ENCODE assay signal across 9 cellular contexts in the genomic region with DNA sequence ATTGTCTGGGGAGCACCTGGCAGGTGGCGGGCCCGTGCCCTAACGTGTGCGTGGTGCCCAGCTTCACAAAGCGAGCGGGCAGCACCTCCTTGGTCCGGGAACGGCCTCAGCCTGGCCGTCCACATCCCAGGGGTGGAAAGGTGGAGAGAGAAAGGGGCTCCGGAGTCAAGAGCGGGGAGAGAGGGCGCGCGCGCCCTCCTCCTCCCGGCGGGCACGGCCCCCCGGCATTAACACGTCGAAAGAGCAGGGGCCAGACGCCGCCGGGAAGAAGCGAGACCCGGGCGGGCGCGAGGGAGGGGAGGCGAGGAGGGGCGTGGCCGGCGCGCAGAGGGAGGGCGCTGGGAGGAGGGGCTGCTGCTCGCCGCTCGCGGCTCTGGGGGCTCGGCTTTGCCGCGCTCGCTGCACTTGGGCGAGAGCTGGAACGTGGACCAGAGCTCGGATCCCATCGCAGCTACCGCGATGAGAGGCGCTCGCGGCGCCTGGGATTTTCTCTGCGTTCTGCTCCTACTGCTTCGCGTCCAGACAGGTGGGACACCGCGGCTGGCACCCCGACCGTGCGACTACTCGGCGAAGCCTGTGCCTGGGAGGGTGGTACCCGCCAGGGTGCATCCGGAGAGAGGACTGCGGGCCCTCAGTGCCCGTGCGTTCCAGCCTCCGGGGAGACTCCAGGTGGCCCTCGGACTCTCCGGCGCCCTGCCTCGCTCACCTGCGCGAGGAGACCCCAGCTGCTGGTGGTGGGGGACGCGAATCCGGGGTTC. TPM values are rescaled to one million over a fixed set of nuclear protein-coding genes. Genes with fewer than 3 reads are reported as not detected.
A peak's percentile ranks its signal among the peaks of the same experiment; 100 is the strongest.
DNase-seq lines count a peak whose midpoint lies in the region; ATAC-seq lines count a peak whose summit lies in the region.
"Had no signal": no experiment of that assay in that cellular context is flagged by ENCODE, and none has a peak within 500 bp of the region (broad histone marks: within the 10 kb centered on the region; RNA-seq: fewer than 3 reads in every experiment).

A gene (plus strand): TSS at position 402 of the 758 bp plus-strand sequence. CDS start 58 bp downstream, at position 460.

- peak within 1 kb of the TSS; percentile 45 for H3K27ac ChIP-seq in urinary bladder (ENCODE audit: low read depth)

- H3K27ac Mint-ChIP-seq in T-helper 1 cell treated with Interleukin-12 subunit alpha and Interleukin-12 subunit beta and Interleukin-4 antibody, amounts not matched to agents 30 μg/mL and 1 μg/mL, for 36 hours: no peak within 1 kb of the TSS
- no peak within 1 kb of the TSS for H3K27ac Mint-ChIP-seq in activated T-cell treated with anti-CD3 and anti-CD28 coated beads, Interleukin-2, amount 50 U/mL, for 24 hours
- peak within 1 kb of the TSS in 1 of 10 donors; percentile 11 for H3K27ac Mint-ChIP-seq in naive thymus-derived CD8-positive, alpha-beta T cell

- no peaks in the 10 kb centered on the region for H3K4me1 ChIP-seq in urinary bladder (ENCODE audit: insufficient read depth)

- peak within 1 kb of the TSS; percentile 64 for H3K4me3 Mint-ChIP-seq in T-helper 1 cell treated with Interleukin-12 subunit alpha and Interleukin-12 subunit beta and Interleukin-4 antibody, amounts not matched to agents 30 μg/mL and 1 μg/mL, for 36 hours
- H3K4me3 Mint-ChIP-seq in activated T-cell treated with anti-CD3 and anti-CD28 coated beads, Interleukin-2, amount 50 U/mL, for 24 hours: peak within 1 kb of the TSS; percentile 73
- peak within 1 kb of the TSS; percentile 55 to 86 (median 83) for H3K4me3 Mint-ChIP-seq in naive thymus-derived CD8-positive, alpha-beta T cell

- POLR2A ChIA-PET in naive thymus-derived CD8-positive, alpha-beta T cell (lab: Charles Lee): no interaction called here

- peaks cover 75% of the 10 kb centered on the region for H3K27me3 Mint-ChIP-seq in T-helper 1 cell treated with Interleukin-12 subunit alpha and Interleukin-12 subunit beta and Interleukin-4 antibody, amounts not matched to agents 30 μg/mL and 1 μg/mL, for 36 hours (ENCODE audit: low read depth)
- H3K27me3 Mint-ChIP-seq in activated T-cell treated with anti-CD3 and anti-CD28 coated beads, Interleukin-2, amount 50 U/mL, for 24 hours: peaks cover 74% of the 10 kb centered on the region
- peaks cover 31 to 59% (median 34%) of the 10 kb centered on the region in 5 donors for H3K27me3 Mint-ChIP-seq in naive thymus-derived CD8-positive, alpha-beta T cell

- no peak for DNase-seq in T-helper 1 cell
- peak; percentile 67 for DNase-seq in NCI-H2171 (lab: John Stamatoyannopoulos, UW)
- peak; percentile 47 for DNase-seq in activated T-cell treated with anti-CD3 and anti-CD28 coated beads, Interleukin-2, amount 50 U/mL, for 24 hours
- peak; percentile 8 for DNase-seq in fibroblast of peridontal ligament (ENCODE audit: extremely low read depth)
- peak in 6 of 10 donors; percentile 4 to 36 (median 20) for DNase-seq in naive thymus-derived CD8-positive, alpha-beta T cell
- DNase-seq: DND-41 had no signal

- peak in 1 of 2 donors; percentile 44 for ATAC-seq in naive thymus-derived CD8-positive, alpha-beta T cell
- no peak for ATAC-seq in GM19324 (IDR thresholded peaks at IDR 0.05; ENCODE audit: low FRiP score, unreplicated experiment)

- peaks cover 9% of the 10 kb centered on the region for H3K4me1 Mint-ChIP-seq in T-helper 1 cell treated with Interleukin-12 subunit alpha and Interleukin-12 subunit beta and Interleukin-4 antibody, amounts not matched to agents 30 μg/mL and 1 μg/mL, for 36 hours (ENCODE audit: low read depth)
- H3K4me1 Mint-ChIP-seq in activated T-cell treated with anti-CD3 and anti-CD28 coated beads, Interleukin-2, amount 50 U/mL, for 24 hours (ENCODE audit: low read depth): peaks cover 21% of the 10 kb centered on the region
- peaks cover 7 to 38% (median 22%) of the 10 kb centered on the region in 4 donors for H3K4me1 Mint-ChIP-seq in naive thymus-derived CD8-positive, alpha-beta T cell

- H3K36me3 ChIP-seq in urinary bladder (ENCODE audit: insufficient read depth): no peaks in the 10 kb centered on the region

- H3K4me3 ChIP-seq in urinary bladder (ENCODE audit: low read depth, low read length): peak within 1 kb of the TSS; percentile 56

- no peaks in the 10 kb centered on the region for H3K36me3 Mint-ChIP-seq in T-helper 1 cell treated with Interleukin-12 subunit alpha and Interleukin-12 subunit beta and Interleukin-4 antibody, amounts not matched to agents 30 μg/mL and 1 μg/mL, for 36 hours (ENCODE audit: low read depth)
- H3K36me3 Mint-ChIP-seq in activated T-cell treated with anti-CD3 and anti-CD28 coated beads, Interleukin-2, amount 50 U/mL, for 24 hours (ENCODE audit: low read depth): no peaks in the 10 kb centered on the region
- peaks cover 0 to 5% (median 0%) of the 10 kb centered on the region in 3 donors for H3K36me3 Mint-ChIP-seq in naive thymus-derived CD8-positive, alpha-beta T cell

- under 1% methylated on average over 78 of the region's 78 CpGs for WGBS in urinary bladder

- no peaks in the 10 kb centered on the region for H3K9me3 Mint-ChIP-seq in T-helper 1 cell treated with Interleukin-12 subunit alpha and Interleukin-12 subunit beta and Interleukin-4 antibody, amounts not matched to agents 30 μg/mL and 1 μg/mL, for 36 hours
- H3K9me3 Mint-ChIP-seq in activated T-cell treated with anti-CD3 and anti-CD28 coated beads, Interleukin-2, amount 50 U/mL, for 24 hours: no peaks in the 10 kb centered on the region
- no peaks in the 10 kb centered on the region for H3K9me3 Mint-ChIP-seq in naive thymus-derived CD8-positive, alpha-beta T cell

RNA-seq across cellular contexts. Expression of the gene that starts here (rescaled TPM):
- under 1 TPM in 1 of 2 experiments, not detected in 1; 0.08 TPM for total RNA-seq in naive thymus-derived CD8-positive, alpha-beta T cell
- not detected for polyA plus RNA-seq in naive thymus-derived CD8-positive, alpha-beta T cell
- total RNA-seq in urinary bladder: 26.2 TPM
- polyA plus RNA-seq in urinary bladder: 11.7 TPM

Comparison
In these comparisons a context has a peak if more than half of its experiments do, and no peak if none do; other contexts are left out.
1. RNA of the gene that starts here (total RNA-seq): 26.2 TPM in urinary bladder (single experiment); 0.08 TPM in naive thymus-derived CD8-positive, alpha-beta T cell; every median in the first group is over 10 times any median in the second.
2. RNA of the gene that starts here (polyA plus RNA-seq): 11.7 TPM in urinary bladder (single experiment); not detected in naive thymus-derived CD8-positive, alpha-beta T cell; every median in the first group is over 10 times any median in the second.
3. Peak in DNase-seq in naive thymus-derived CD8-positive, alpha-beta T cell; RNA of the gene not detected or under 1 TPM.
4. DNase-seq: peak in NCI-H2171 (single experiment), activated T-cell treated with anti-CD3 and anti-CD28 coated beads, Interleukin-2, amount 50 U/mL, for 24 hours (single experiment) and fibroblast of peridontal ligament (single experiment); none in T-helper 1 cell (0 of 5).
5. Peak in every context shown above with its lines, with median percentiles within 50 percentile points of each other: H3K4me3 Mint-ChIP-seq.